ENCODE assay signal across 35 cellular contexts in the genomic region with DNA sequence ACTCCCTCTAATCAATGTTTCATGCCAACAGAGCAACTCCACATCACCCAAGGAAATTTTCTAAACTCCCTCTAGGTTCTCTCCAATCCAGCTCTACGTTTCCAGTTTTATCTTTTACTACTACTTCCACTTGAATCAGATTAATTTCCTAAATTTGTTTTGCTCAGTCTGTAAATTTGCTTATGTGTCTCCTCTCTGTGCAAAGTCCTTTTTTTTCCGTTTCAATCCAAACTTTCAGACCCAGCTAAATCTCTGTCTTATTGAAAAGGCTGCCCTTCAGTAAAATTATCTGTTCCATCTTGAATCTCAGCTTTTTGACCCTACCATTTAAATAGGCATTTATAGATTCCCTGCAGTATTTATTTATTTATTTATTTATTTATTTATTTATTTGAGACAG.
"Had no signal": no experiment of that assay in that cellular context is flagged by ENCODE, and none has a peak within 500 bp of the region (broad histone marks: within the 10 kb centered on the region; RNA-seq: fewer than 3 reads in every experiment).

No MANE protein-coding gene starts in this region.

- H3K27me3 ChIP-seq: MG63 had no signal

- DNase-seq: Kasumi-1, MG63, MM.1S, MV-4-11, NCI-H1048, NCI-H1092, NCI-H1092 treated with DMSO at 0.1 percent for 48 hours, NCI-H1105, NCI-H1105 treated with DMSO at 0.1 percent for 48 hours, NCI-H1417, NCI-H1417 treated with DMSO at 0.1 percent for 48 hours, NCI-H1436, NCI-H1436 treated with DMSO at 0.1 percent for 48 hours, NCI-H146, NCI-H1694, NCI-H1694 treated with DMSO at 0.1 percent for 48 hours, NCI-H187, NCI-H187 treated with DMSO at 0.1 percent for 48 hours, NCI-H1930, NCI-H2029, NCI-H2029 treated with DMSO at 0.1 percent for 48 hours, NCI-H2081, NCI-H2081 treated with DMSO at 0.1 percent for 48 hours, NCI-H2107, NCI-H2171, NCI-H2171 treated with DMSO at 0.1 percent for 48 hours, NCI-H2227 treated with DMSO at 0.1 percent for 48 hours, NCI-H226, NCI-H345, NCI-H446, NCI-H446 treated with DMSO at 0.1 percent for 48 hours, NCI-H510A, NCI-H510A treated with DMSO at 0.1 percent for 48 hours, NCI-H524, NCI-H524 treated with DMSO at 0.1 percent for 48 hours had no signal

- H3K4me3 ChIP-seq: MG63 had no signal

- H3K9me3 ChIP-seq: MG63 had no signal

- H3K36me3 ChIP-seq: MG63 had no signal
